ENCODE assay signal across 1 cellular context in the genomic region with DNA sequence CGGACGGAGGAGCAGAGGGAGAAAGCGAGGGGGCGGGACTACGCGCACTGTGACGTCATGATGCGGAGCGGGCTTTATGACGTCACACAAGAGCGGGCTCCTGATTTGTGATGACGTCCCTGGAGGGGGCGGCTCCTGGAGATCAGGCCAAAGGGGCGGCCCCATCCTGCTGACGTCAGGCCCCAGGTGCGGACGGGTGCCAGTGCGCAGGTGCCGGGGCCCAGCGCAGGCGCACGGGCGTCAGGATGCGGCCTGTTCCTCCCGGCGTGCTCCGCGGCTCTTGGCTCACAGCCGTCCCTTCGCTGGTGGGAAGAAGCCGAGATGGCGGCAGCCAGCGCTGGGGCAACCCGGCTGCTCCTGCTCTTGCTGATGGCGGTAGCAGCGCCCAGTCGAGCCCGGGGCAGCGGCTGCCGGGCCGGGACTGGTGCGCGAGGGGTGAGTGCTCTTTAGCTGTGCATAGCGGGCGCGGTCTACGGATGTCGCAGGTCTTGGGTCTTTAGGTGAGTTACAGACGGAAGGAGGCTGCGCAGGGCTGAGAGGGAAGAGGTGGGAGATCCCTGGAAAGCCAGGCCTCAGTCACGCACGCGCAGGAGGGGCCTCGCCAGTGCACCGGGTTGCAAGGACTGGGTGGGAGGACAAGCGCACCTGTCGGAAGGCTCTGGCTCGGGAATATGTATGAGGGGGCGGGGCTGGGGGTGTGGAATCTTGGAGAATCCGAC.
TF ChIP-seq lines count a peak whose summit lies in the region.

A gene (plus strand): TSS at position 284 of the 719 bp plus-strand sequence. CDS start 38 bp downstream, at position 322.
A gene (minus strand): TSS at position 625 of the 719 bp plus-strand sequence. CDS start 460 bp downstream, at position 165.

TF ChIP-seq in K562, 482 proteins besides CTCF, POLR2A, EP300 and RAD21 (continued from another document and continues in another):
- TF ChIP-seq, protein P1, sequence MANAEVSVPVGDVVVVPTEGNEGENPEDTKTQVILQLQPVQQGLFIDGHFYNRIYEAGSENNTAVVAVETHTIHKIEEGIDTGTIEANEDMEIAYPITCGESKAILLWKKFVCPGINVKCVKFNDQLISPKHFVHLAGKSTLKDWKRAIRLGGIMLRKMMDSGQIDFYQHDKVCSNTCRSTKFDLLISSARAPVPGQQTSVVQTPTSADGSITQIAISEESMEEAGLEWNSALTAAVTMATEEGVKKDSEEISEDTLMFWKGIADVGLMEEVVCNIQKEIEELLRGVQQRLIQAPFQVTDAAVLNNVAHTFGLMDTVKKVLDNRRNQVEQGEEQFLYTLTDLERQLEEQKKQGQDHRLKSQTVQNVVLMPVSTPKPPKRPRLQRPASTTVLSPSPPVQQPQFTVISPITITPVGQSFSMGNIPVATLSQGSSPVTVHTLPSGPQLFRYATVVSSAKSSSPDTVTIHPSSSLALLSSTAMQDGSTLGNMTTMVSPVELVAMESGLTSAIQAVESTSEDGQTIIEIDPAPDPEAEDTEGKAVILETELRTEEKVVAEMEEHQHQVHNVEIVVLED (CRISPR knock-in tag; IDR thresholded peaks at IDR 0.05), result peak; percentile 56; the same call in 1 of the 2 replicates
- TF ChIP-seq JUND (IDR thresholded peaks at IDR 0.05; ENCODE audit: borderline replicate concordance, low read depth, low read length) (peak; percentile 89), JUND (tag; IDR thresholded peaks at IDR 0.05; ENCODE audit: borderline replicate concordance, low read depth, low read length) (peak; percentile 79; the same call in 2 of the 3 replicates), MXI1 (IDR thresholded peaks at IDR 0.05; ENCODE audit: low read depth, low read length) (no peak), PHB (CRISPR knock-in tag; IDR thresholded peaks at IDR 0.05) (no peak), POU5F1 (IDR thresholded peaks at IDR 0.05; ENCODE audit: borderline replicate concordance, low read depth, low read length, partially characterized antibody) (peak; percentile 74), TFAM (CRISPR knock-in tag; conservative IDR thresholded peaks at IDR 0.05) (no peak), ELF4 (CRISPR knock-in tag; IDR thresholded peaks at IDR 0.05) (no peak), PRMT5 (CRISPR knock-in tag; IDR thresholded peaks at IDR 0.05) (no peak), FOXP1 (CRISPR knock-in tag; IDR thresholded peaks at IDR 0.05) (0 out of 2 replicates have a peak, but pooled peaks have one; percentile 37), GABPA (tag; conservative IDR thresholded peaks at IDR 0.05; ENCODE audit: low read depth) (peak; percentile 42; the same call in 1 of the 2 replicates), ZFP30 (CRISPR knock-in tag; IDR thresholded peaks at IDR 0.05; ENCODE audit: borderline replicate concordance) (no peak), ZFP1 (CRISPR knock-in tag; IDR thresholded peaks at IDR 0.05) (no peak), NFXL1 (CRISPR knock-in tag; IDR thresholded peaks at IDR 0.05) (no peak), SNIP1 (IDR thresholded peaks at IDR 0.05; ENCODE audit: low read depth) (no peak), RBM34 (IDR thresholded peaks at IDR 0.05; ENCODE audit: borderline replicate concordance, insufficient read depth, low read length) (no peak), SIN3B (IDR thresholded peaks at IDR 0.05; ENCODE audit: low read depth) (peak; percentile 35; the same call in 1 of the 2 replicates), TBP (optimal IDR thresholded peaks at IDR 0.05; ENCODE audit: low read depth, low read length) (peak; percentile 54), ZNF785 (CRISPR knock-in tag; IDR thresholded peaks at IDR 0.05) (no peak), POLR2AphosphoS5 (IDR thresholded peaks at IDR 0.05; ENCODE audit: control insufficient read depth, insufficient read depth, low read depth, low read length) (peak; percentile 60; the same call in 1 of the 2 replicates), PCBP1 (IDR thresholded peaks at IDR 0.05; ENCODE audit: low read depth, low read length, poor library complexity, severe bottlenecking) (no peak), ASH1L (IDR thresholded peaks at IDR 0.05; ENCODE audit: borderline replicate concordance, low read depth, partially characterized antibody) (no peak), ATF1 (CRISPR knock-in tag; IDR thresholded peaks at IDR 0.05) (peak; percentile 94), ATF1 (tag; IDR thresholded peaks at IDR 0.05) (peak; percentile 100), ATF7 (IDR thresholded peaks at IDR 0.05) (peak; percentile 99), ZNF644 (tag; IDR thresholded peaks at IDR 0.05; ENCODE audit: low read depth) (no peak), GABPB2 (CRISPR knock-in tag; conservative IDR thresholded peaks at IDR 0.05) (no peak), RBBP5 (IDR thresholded peaks at IDR 0.05; ENCODE audit: borderline replicate concordance, insufficient read depth, low read length, poor library complexity, severe bottlenecking) (peak; percentile 70), BRF1 (IDR thresholded peaks at IDR 0.05; ENCODE audit: borderline replicate concordance, extremely low read depth, insufficient read length) (no peak), KDM1A (IDR thresholded peaks at IDR 0.05) (peak; percentile 87 to 95), RUNX1 (IDR thresholded peaks at IDR 0.05; ENCODE audit: low read depth) (no peak), SMARCC2 (IDR thresholded peaks at IDR 0.05; ENCODE audit: low read depth) (no peak), ZSCAN32 (CRISPR knock-in tag; IDR thresholded peaks at IDR 0.05) (no peak), MECOM (CRISPR knock-in tag; IDR thresholded peaks at IDR 0.05) (no peak), NFE2L1 (tag; IDR thresholded peaks at IDR 0.05; ENCODE audit: borderline replicate concordance, low read depth) (no peak), BHLHE40 (IDR thresholded peaks at IDR 0.05; ENCODE audit: low read length) (peak; percentile 31; the same call in 1 of the 2 replicates), RBM25 (IDR thresholded peaks at IDR 0.05; ENCODE audit: low read depth, low read length, severe bottlenecking) (no peak), ZC3H4 (CRISPR knock-in tag; IDR thresholded peaks at IDR 0.05; ENCODE audit: borderline replicate concordance) (no peak), TGIF2 (CRISPR knock-in tag; IDR thresholded peaks at IDR 0.05) (no peak), KAT2B (IDR thresholded peaks at IDR 0.05; ENCODE audit: low read depth, low read length) (no peak), ARHGAP35 (IDR thresholded peaks at IDR 0.05; ENCODE audit: partially characterized antibody) (no peak), MTA1 (IDR thresholded peaks at IDR 0.05; ENCODE audit: borderline replicate concordance) (no peak), TSC22D4 (tag; IDR thresholded peaks at IDR 0.05) (no peak)
- TF ChIP-seq, protein P2, sequence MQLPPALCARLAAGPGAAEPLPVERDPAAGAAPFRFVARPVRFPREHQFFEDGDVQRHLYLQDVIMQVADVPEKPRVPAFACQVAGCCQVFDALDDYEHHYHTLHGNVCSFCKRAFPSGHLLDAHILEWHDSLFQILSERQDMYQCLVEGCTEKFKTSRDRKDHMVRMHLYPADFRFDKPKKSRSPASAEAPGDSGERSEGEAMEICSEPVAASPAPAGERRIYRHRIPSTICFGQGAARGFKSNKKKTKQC (CRISPR knock-in tag; IDR thresholded peaks at IDR 0.05), result no peak
- TF ChIP-seq, protein P3, sequence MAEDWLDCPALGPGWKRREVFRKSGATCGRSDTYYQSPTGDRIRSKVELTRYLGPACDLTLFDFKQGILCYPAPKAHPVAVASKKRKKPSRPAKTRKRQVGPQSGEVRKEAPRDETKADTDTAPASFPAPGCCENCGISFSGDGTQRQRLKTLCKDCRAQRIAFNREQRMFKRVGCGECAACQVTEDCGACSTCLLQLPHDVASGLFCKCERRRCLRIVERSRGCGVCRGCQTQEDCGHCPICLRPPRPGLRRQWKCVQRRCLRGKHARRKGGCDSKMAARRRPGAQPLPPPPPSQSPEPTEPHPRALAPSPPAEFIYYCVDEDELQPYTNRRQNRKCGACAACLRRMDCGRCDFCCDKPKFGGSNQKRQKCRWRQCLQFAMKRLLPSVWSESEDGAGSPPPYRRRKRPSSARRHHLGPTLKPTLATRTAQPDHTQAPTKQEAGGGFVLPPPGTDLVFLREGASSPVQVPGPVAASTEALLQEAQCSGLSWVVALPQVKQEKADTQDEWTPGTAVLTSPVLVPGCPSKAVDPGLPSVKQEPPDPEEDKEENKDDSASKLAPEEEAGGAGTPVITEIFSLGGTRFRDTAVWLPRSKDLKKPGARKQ (CRISPR knock-in tag; IDR thresholded peaks at IDR 0.05), result no peak
- TF ChIP-seq, protein P4, sequence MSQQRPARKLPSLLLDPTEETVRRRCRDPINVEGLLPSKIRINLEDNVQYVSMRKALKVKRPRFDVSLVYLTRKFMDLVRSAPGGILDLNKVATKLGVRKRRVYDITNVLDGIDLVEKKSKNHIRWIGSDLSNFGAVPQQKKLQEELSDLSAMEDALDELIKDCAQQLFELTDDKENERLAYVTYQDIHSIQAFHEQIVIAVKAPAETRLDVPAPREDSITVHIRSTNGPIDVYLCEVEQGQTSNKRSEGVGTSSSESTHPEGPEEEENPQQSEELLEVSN (IDR thresholded peaks at IDR 0.05; ENCODE audit: borderline replicate concordance in 1 of 2, extremely low read depth in 1 of 2, insufficient read depth in 1 of 2, insufficient read length in 1 of 2, low read depth in 1 of 2, low read length in 1 of 2, poor library complexity in 1 of 2, severe bottlenecking in 1 of 2), result peak; percentile 32 to 57
- TF ChIP-seq, protein P5, sequence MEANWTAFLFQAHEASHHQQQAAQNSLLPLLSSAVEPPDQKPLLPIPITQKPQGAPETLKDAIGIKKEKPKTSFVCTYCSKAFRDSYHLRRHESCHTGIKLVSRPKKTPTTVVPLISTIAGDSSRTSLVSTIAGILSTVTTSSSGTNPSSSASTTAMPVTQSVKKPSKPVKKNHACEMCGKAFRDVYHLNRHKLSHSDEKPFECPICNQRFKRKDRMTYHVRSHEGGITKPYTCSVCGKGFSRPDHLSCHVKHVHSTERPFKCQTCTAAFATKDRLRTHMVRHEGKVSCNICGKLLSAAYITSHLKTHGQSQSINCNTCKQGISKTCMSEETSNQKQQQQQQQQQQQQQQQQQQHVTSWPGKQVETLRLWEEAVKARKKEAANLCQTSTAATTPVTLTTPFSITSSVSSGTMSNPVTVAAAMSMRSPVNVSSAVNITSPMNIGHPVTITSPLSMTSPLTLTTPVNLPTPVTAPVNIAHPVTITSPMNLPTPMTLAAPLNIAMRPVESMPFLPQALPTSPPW (CRISPR knock-in tag; IDR thresholded peaks at IDR 0.05), result peak; percentile 50
- TF ChIP-seq, protein P6, sequence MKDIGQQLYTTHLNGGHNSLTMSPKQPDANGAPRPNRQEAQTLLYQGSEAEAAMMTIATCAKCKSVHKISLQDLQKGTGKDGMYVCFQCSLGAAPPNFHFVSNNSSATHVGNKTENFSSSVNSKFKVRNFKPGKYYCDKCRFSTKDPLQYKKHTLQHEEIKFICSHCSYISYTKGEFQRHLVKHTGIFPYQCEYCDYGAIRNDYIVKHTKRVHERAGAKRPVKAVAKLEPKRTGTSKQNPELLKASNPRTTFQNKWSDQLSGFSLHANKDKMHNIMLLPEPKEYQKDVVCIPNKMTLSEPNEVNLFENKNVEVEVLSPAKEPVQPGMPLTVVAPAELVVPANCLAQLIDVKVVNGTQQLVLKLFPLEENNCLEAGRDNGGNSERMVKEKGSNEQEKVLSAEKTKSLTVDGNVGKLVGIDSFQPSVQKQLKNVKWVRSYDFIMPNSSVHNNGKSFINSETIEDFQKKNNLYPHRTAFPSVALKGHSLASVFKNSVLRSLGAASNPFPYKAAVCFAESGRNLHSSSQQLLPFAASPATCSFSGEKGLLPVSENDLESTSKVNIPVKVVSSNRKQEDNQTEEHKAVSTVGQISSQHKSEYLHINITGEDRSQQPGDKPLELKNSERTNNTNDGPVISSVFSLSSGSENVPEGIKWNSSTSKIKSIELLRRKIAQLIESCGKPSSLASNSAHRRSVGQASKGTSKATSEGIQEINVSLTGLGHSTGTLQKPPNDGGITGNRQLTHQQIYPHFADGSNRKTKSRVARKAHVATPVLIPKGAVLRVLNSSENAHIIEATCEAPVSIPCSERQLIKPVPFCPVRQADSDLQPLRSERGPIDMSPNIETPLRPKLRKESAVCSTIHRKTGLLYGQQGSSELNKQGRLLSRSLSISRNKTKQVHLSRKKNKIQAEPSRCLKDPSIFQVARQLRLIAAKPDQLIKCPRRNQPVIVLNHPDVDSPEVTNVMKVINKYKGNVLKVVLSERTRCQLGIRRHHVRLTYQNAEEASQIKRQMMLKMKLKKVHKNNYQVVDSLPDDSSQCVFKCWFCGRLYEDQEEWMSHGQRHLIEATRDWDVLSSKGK (CRISPR knock-in tag; IDR thresholded peaks at IDR 0.05), result no peak
- TF ChIP-seq, protein P7, sequence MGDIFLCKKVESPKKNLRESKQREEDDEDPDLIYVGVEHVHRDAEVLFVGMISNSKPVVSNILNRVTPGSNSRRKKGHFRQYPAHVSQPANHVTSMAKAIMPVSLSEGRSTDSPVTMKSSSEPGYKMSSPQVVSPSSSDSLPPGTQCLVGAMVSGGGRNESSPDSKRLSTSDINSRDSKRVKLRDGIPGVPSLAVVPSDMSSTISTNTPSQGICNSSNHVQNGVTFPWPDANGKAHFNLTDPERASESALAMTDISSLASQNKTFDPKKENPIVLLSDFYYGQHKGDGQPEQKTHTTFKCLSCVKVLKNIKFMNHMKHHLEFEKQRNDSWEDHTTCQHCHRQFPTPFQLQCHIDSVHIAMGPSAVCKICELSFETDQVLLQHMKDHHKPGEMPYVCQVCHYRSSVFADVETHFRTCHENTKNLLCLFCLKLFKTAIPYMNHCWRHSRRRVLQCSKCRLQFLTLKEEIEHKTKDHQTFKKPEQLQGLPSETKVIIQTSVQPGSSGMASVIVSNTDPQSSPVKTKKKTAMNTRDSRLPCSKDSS (IDR thresholded peaks at IDR 0.05; ENCODE audit: low read depth, partially characterized antibody), result no peak
- TF ChIP-seq, protein P8, sequence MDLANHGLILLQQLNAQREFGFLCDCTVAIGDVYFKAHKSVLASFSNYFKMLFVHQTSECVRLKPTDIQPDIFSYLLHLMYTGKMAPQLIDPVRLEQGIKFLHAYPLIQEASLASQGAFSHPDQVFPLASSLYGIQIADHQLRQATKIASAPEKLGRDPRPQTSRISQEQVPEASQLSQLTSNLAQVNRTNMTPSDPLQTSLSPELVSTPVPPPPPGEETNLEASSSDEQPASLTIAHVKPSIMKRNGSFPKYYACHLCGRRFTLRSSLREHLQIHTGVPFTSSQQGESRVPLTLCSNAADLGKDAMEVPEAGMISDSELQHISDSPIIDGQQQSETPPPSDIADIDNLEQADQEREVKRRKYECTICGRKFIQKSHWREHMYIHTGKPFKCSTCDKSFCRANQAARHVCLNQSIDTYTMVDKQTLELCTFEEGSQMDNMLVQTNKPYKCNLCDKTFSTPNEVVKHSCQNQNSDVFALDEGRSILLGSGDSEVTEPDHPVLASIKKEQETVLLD (IDR thresholded peaks at IDR 0.05), result peak; percentile 96
- TF ChIP-seq, protein P9, sequence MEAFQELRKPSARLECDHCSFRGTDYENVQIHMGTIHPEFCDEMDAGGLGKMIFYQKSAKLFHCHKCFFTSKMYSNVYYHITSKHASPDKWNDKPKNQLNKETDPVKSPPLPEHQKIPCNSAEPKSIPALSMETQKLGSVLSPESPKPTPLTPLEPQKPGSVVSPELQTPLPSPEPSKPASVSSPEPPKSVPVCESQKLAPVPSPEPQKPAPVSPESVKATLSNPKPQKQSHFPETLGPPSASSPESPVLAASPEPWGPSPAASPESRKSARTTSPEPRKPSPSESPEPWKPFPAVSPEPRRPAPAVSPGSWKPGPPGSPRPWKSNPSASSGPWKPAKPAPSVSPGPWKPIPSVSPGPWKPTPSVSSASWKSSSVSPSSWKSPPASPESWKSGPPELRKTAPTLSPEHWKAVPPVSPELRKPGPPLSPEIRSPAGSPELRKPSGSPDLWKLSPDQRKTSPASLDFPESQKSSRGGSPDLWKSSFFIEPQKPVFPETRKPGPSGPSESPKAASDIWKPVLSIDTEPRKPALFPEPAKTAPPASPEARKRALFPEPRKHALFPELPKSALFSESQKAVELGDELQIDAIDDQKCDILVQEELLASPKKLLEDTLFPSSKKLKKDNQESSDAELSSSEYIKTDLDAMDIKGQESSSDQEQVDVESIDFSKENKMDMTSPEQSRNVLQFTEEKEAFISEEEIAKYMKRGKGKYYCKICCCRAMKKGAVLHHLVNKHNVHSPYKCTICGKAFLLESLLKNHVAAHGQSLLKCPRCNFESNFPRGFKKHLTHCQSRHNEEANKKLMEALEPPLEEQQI (IDR thresholded peaks at IDR 0.05), result no peak
